ENCODE assay signal across 17 cellular contexts in genomic region chr9:124886866-124887492, GRCh38. TPM values are rescaled to one million over a fixed set of nuclear protein-coding genes. Genes with fewer than 3 reads are reported as not detected.
"Had no signal": no experiment of that assay in that cellular context is flagged by ENCODE, and none has a peak within 500 bp of the region (broad histone marks: within the 10 kb centered on the region; RNA-seq: fewer than 3 reads in every experiment).

No MANE protein-coding gene starts in this region.

- H3K4me1 Mint-ChIP-seq: neural crest cell; stimulated activated effector memory CD8-positive, alpha-beta T cell treated with anti-CD3 and anti-CD28 coated beads, Interleukin-12 subunit alpha, Interleukin-12 subunit beta, amount 100 ng/mL, for 72 hours had no signal

- H3K79me2 ChIP-seq: parathyroid adenoma had no signal

- FAIRE-seq: colon, frontal cortex, TTC549 had no signal

- H3K27me3 ChIP-seq: heart left ventricle, tibial nerve had no signal

- H3K27ac ChIP-seq: heart left ventricle, parathyroid adenoma, tibial nerve had no signal

- H2AFZ ChIP-seq: parathyroid adenoma had no signal

- H3K27ac Mint-ChIP-seq: activated naive CD8-positive, alpha-beta T cell; activated T-cell treated with anti-CD3 and anti-CD28 coated beads, Interleukin-2, amount 50 U/mL, for 24 hours had no signal

- H3K9me3 ChIP-seq: heart left ventricle, tibial nerve had no signal

- H3K4me1 ChIP-seq: heart left ventricle, parathyroid adenoma, tibial nerve had no signal

- H3K9me3 Mint-ChIP-seq: activated T-cell treated with anti-CD3 and anti-CD28 coated beads, Interleukin-2, amount 50 U/mL, for 24 hours; neural crest cell; stimulated activated effector memory CD8-positive, alpha-beta T cell treated with anti-CD3 and anti-CD28 coated beads, Interleukin-12 subunit alpha, Interleukin-12 subunit beta, amount 100 ng/mL, for 72 hours had no signal

- H3K4me3 ChIP-seq: heart left ventricle, tibial nerve had no signal

- ATAC-seq: heart left ventricle; left colon; stimulated activated effector memory CD8-positive, alpha-beta T cell treated with anti-CD3 and anti-CD28 coated beads, Interleukin-12 subunit alpha, Interleukin-12 subunit beta, amount 100 ng/mL, for 72 hours had no signal

- H3K9ac ChIP-seq: parathyroid adenoma had no signal

- H3K27me3 Mint-ChIP-seq: activated T-cell treated with anti-CD3 and anti-CD28 coated beads, Interleukin-2, amount 50 U/mL, for 24 hours had no signal

- H3K4me3 Mint-ChIP-seq: activated naive CD8-positive, alpha-beta T cell; activated T-cell treated with anti-CD3 and anti-CD28 coated beads, Interleukin-2, amount 50 U/mL, for 24 hours; neural crest cell; stimulated activated effector memory CD8-positive, alpha-beta T cell treated with anti-CD3 and anti-CD28 coated beads, Interleukin-12 subunit alpha, Interleukin-12 subunit beta, amount 100 ng/mL, for 72 hours had no signal

- DNase-seq: activated CD4-positive, alpha-beta T cell treated with anti-CD3 and anti-CD28 coated beads, Interleukin-2, amount 50 U/mL, for 4 hours; activated gamma-delta T cell; activated T-cell treated with anti-CD3 and anti-CD28 coated beads, Interleukin-2, amount 50 U/mL, for 24 hours; anterior cingulate cortex; heart left ventricle; left colon; mesendoderm; T-helper 2 cell had no signal

RNA-seq across cellular contexts. Expression of gene WDR38, which starts 33.7 kb away (rescaled TPM):
- total RNA-seq: fibroblast of lung, frontal cortex, heart left ventricle, left colon, neural crest cell had no signal
- polyA plus RNA-seq: fibroblast of lung had no signal
